21 cellular contexts compared by ENCODE assay signal in the genomic region with DNA sequence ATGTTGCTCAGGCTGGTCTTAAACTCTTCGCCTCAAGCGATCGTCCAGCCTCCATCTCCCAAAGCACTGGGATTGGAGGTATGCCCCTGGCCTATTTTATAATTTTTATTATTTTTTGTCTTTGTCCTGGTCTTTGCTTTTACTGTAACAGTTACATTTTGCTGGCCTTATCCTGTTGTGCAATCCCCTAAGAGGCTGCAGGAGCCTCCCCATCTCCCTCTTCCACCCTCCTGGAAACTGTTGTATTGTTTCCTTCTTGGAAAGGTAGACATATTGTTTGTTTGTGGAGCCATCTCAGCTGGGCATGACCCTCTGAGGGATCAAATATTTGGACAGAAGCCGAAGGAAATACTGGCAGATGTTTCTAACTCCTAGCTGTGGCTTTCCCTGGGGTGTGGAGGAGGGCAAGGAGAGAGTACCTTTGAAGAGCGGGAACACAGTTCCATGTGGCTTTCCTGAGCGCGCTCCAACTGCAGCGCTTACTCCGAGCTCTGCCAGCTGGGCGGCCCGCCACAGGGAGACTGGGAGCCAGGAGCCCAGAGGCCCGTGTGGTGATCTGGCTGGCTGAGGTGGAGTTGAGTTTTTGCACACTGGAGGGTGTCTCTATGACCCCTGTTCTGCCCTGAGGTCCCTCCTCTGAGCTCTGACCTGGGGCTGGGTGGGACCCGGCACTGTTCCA. TPM values are rescaled to one million over a fixed set of nuclear protein-coding genes. Genes with fewer than 3 reads are reported as not detected.
DNase-seq lines count a peak whose midpoint lies in the region; ATAC-seq and TF ChIP-seq lines count a peak whose summit lies in the region.
"Had no signal": no experiment of that assay in that cellular context is flagged by ENCODE, and none has a peak within 500 bp of the region (broad histone marks: within the 10 kb centered on the region; RNA-seq: fewer than 3 reads in every experiment).

No MANE protein-coding gene starts in this region.

- no peak for DNase-seq in activated naive CD4-positive, alpha-beta T cell treated with anti-CD3 and anti-CD28 coated beads, Interleukin-2, amount 50 U/mL, for 72 hours (ENCODE audit: low spot score in 2 of 2)
- DNase-seq in activated naive CD4-positive, alpha-beta T cell treated with anti-CD3 and anti-CD28 coated beads, Interleukin-2, amount 50 U/mL, for 16 hours = no peak
- DNase-seq in NB4 (ENCODE audit: low read depth) = peak; percentile 40
- no peak for DNase-seq in activated naive CD8-positive, alpha-beta T cell treated with anti-CD3 and anti-CD28 coated beads for 36 hours
- DNase-seq in sigmoid colon = peak; percentile 2
- no peak for DNase-seq in Ammon's horn (ENCODE audit: low spot score)
- no peak for DNase-seq in sciatic nerve (ENCODE audit: low spot score)
- DNase-seq: activated CD4-positive, alpha-beta T cell treated with anti-CD3 and anti-CD28 coated beads for 1 hour; BE2C; Caco-2; hypothalamus; left ventricle myocardium inferior; NCI-H1417 treated with DMSO at 0.1 percent for 48 hours; NCI-H524 treated with DMSO at 0.1 percent for 48 hours; SIG-M5; upper lobe of right lung had no signal

- no peak for ATAC-seq in activated naive CD4-positive, alpha-beta T cell treated with anti-CD3 and anti-CD28 coated beads, Interleukin-2, amount 50 U/mL, for 72 hours
- ATAC-seq in HG02840 (IDR thresholded peaks at IDR 0.05; ENCODE audit: low FRiP score, unreplicated experiment) = no peak
- no peak for ATAC-seq in sciatic nerve
- ATAC-seq: gastroesophageal sphincter, Panc1, upper lobe of right lung had no signal

- H3K4me3 ChIP-seq in NB4 (ENCODE audit: low read depth, low read length) (no peak overlapping the region), sigmoid colon (no peak overlapping the region)
- H3K4me3 ChIP-seq: gastroesophageal sphincter, HAP-1, left ventricle myocardium inferior, upper lobe of right lung had no signal

- no peaks in the 10 kb centered on the region for H3K36me3 ChIP-seq in sigmoid colon
- H3K36me3 ChIP-seq: BE2C, gastroesophageal sphincter, HAP-1, left ventricle myocardium inferior had no signal

- peaks cover 4 to 14% (median 10%) of the 10 kb centered on the region in 3 donors for H3K27me3 ChIP-seq in sigmoid colon
- H3K27me3 ChIP-seq: BE2C, upper lobe of right lung had no signal

- no peaks in the 10 kb centered on the region for H3K9me3 ChIP-seq in sigmoid colon
- H3K9me3 ChIP-seq: BE2C, Caco-2, gastroesophageal sphincter, HAP-1, left ventricle myocardium inferior, upper lobe of right lung had no signal

- peaks cover 0 to 13% (median 11%) of the 10 kb centered on the region in 4 donors for H3K4me1 ChIP-seq in sigmoid colon
- H3K4me1 ChIP-seq: HAP-1 had no signal

- intact Hi-C loops in sigmoid colon (cut with DNase I) (no loop called here), sciatic nerve (cut with DNase I) (no loop called here)

- H3K9me3 Mint-ChIP-seq in activated naive CD4-positive, alpha-beta T cell treated with anti-CD3 and anti-CD28 coated beads, Interleukin-2, amount 50 U/mL, for 72 hours = no peaks in the 10 kb centered on the region
- no peaks in the 10 kb centered on the region for H3K9me3 Mint-ChIP-seq in activated naive CD8-positive, alpha-beta T cell treated with anti-CD3 and anti-CD28 coated beads for 36 hours

- H3K4me1 Mint-ChIP-seq in activated naive CD8-positive, alpha-beta T cell treated with anti-CD3 and anti-CD28 coated beads for 36 hours = peaks cover 20% of the 10 kb centered on the region

- no peak overlapping the region for H3K4me3 Mint-ChIP-seq in activated naive CD8-positive, alpha-beta T cell treated with anti-CD3 and anti-CD28 coated beads for 36 hours

- TF ChIP-seq POLR2A in NB4 (IDR thresholded peaks at IDR 0.05; ENCODE audit: extremely low read depth, insufficient read length) (no peak), sigmoid colon (IDR thresholded peaks at IDR 0.05) (no peak)

- peaks cover 14 to 20% of the 10 kb centered on the region in 2 donors for H3K36me3 Mint-ChIP-seq in activated naive CD4-positive, alpha-beta T cell treated with anti-CD3 and anti-CD28 coated beads, Interleukin-2, amount 50 U/mL, for 72 hours
- peaks cover 19% of the 10 kb centered on the region for H3K36me3 Mint-ChIP-seq in activated naive CD8-positive, alpha-beta T cell treated with anti-CD3 and anti-CD28 coated beads for 36 hours

- H3K27me3 Mint-ChIP-seq in activated naive CD8-positive, alpha-beta T cell treated with anti-CD3 and anti-CD28 coated beads for 36 hours = no peaks in the 10 kb centered on the region

- WGBS in sigmoid colon, 2 donors = 92 to 93% methylated on average over 13 of the region's 13 CpGs

- TF ChIP-seq CTCF in NB4 (IDR thresholded peaks at IDR 0.05; ENCODE audit: low read depth, low read length) = no peak
- TF ChIP-seq CTCF in sigmoid colon (IDR thresholded peaks at IDR 0.05) = no peak

- no peak for TF ChIP-seq EP300 in sigmoid colon (IDR thresholded peaks at IDR 0.05)

- H3K27ac Mint-ChIP-seq in activated naive CD4-positive, alpha-beta T cell treated with anti-CD3 and anti-CD28 coated beads, Interleukin-2, amount 50 U/mL, for 72 hours = peak overlapping the region; percentile 24 to 82
- peak overlapping the region; percentile 65 for H3K27ac Mint-ChIP-seq in activated naive CD8-positive, alpha-beta T cell treated with anti-CD3 and anti-CD28 coated beads for 36 hours

- H3K27ac ChIP-seq in sigmoid colon = no peak overlapping the region
- H3K27ac ChIP-seq: gastroesophageal sphincter, left ventricle myocardium inferior, parathyroid adenoma, upper lobe of right lung had no signal

RNA-seq across cellular contexts. Expression of a gene that starts 4.9 kb away (rescaled TPM):
- 10 to 100 TPM; 33.6 to 58.9 TPM for total RNA-seq in activated naive CD4-positive, alpha-beta T cell treated with anti-CD3 and anti-CD28 coated beads, Interleukin-2, amount 50 U/mL, for 72 hours
- total RNA-seq in activated naive CD8-positive, alpha-beta T cell treated with anti-CD3 and anti-CD28 coated beads for 36 hours = 10 to 100 TPM; 53.0 to 53.5 TPM
- total RNA-seq in sigmoid colon = 1 to 10 TPM; 1.8 to 3.6 (median 2.8) TPM
- polyA plus RNA-seq in sigmoid colon = 100 to 1,000 TPM; 110 to 159 (median 151) TPM
- 12.8 TPM for total RNA-seq in sciatic nerve

Comparison
In these comparisons a context has a peak if more than half of its experiments do, and no peak if none do; other contexts are left out.
1. DNase-seq: peak in NB4 (single experiment) and sigmoid colon (single experiment); none in activated naive CD4-positive, alpha-beta T cell treated with anti-CD3 and anti-CD28 coated beads, Interleukin-2, amount 50 U/mL, for 72 hours (0 of 2), activated naive CD4-positive, alpha-beta T cell treated with anti-CD3 and anti-CD28 coated beads, Interleukin-2, amount 50 U/mL, for 16 hours (single experiment), activated naive CD8-positive, alpha-beta T cell treated with anti-CD3 and anti-CD28 coated beads for 36 hours (single experiment), Ammon's horn (single experiment) and sciatic nerve (single experiment).